ENCODE assay signal across 35 cellular contexts in genomic region chr11:90775573-90776165, GRCh38.
A peak's percentile ranks its signal among the peaks of the same experiment; 100 is the strongest.
DNase-seq lines count a peak whose midpoint lies in the region; ATAC-seq and TF ChIP-seq lines count a peak whose summit lies in the region.
"Had no signal": no experiment of that assay in that cellular context is flagged by ENCODE, and none has a peak within 500 bp of the region (broad histone marks: within the 10 kb centered on the region; RNA-seq: fewer than 3 reads in every experiment).

No MANE protein-coding gene starts in this region.

- no peaks in the 10 kb centered on the region for H3F3A ChIP-seq in GM23338 (replicated peaks; ENCODE audit: low read depth)
- H3F3A ChIP-seq in neural progenitor cell (ENCODE audit: low read depth), result peaks cover 6% of the 10 kb centered on the region

- peaks cover 18% of the 10 kb centered on the region for H3K9me3 Mint-ChIP-seq in GM23338
- H3K9me3 Mint-ChIP-seq in neural progenitor cell, result peaks cover 10% of the 10 kb centered on the region

- H3K27me3 ChIP-seq in GM23338 (ENCODE audit: insufficient read depth) (no peaks in the 10 kb centered on the region), neural progenitor cell (no peaks in the 10 kb centered on the region), tibial nerve (no peaks in the 10 kb centered on the region)
- H3K27me3 ChIP-seq: cardiac muscle cell, esophagus muscularis mucosa, gastrocnemius medialis, pancreas, Peyer's patch, right atrium auricular region, spleen, uterus had no signal

- peaks cover 18% of the 10 kb centered on the region for H3K36me3 Mint-ChIP-seq in GM23338 (ENCODE audit: low read depth)
- H3K36me3 Mint-ChIP-seq in neural progenitor cell, result no peaks in the 10 kb centered on the region
- H3K36me3 Mint-ChIP-seq: activated CD4-positive, alpha-beta memory T cell treated with anti-CD3 and anti-CD28 coated beads for 36 hours; stimulated activated naive B cell treated with anti-CD40 and anti-IgM and Interleukin-4, amounts not matched to agents 10 μg/mL and 1 μg/mL and 100 μg/mL, for 72 hours had no signal

- TF ChIP-seq CTCF in GM23338 (conservative IDR thresholded peaks at IDR 0.05; ENCODE audit: low read depth in 2 of 2) (no peak), neural progenitor cell (IDR thresholded peaks at IDR 0.05) (no peak), tibial nerve (IDR thresholded peaks at IDR 0.05) (no peak)

- H3K36me3 ChIP-seq in GM23338 (ENCODE audit: insufficient read depth) (no peaks in the 10 kb centered on the region), neural progenitor cell (no peaks in the 10 kb centered on the region), tibial nerve (no peaks in the 10 kb centered on the region)
- H3K36me3 ChIP-seq: cardiac muscle cell, esophagus muscularis mucosa, gastrocnemius medialis, pancreas, Peyer's patch, right atrium auricular region, spleen, uterus had no signal

- no peak for TF ChIP-seq POLR2A in tibial nerve (IDR thresholded peaks at IDR 0.05)

- H3K9ac ChIP-seq in neural progenitor cell, result no peak overlapping the region

- H3K27ac ChIP-seq in GM23338 (ENCODE audit: low read depth), result no peak overlapping the region
- H3K27ac ChIP-seq in neural progenitor cell, result no peak overlapping the region
- no peak overlapping the region for H3K27ac ChIP-seq in tibial nerve
- H3K27ac ChIP-seq: C4-2B, cardiac muscle cell, coronary artery, esophagus muscularis mucosa, gastrocnemius medialis, pancreas, Peyer's patch, right atrium auricular region, spleen, uterus had no signal

- H3K27me3 Mint-ChIP-seq in GM23338 (ENCODE audit: insufficient read depth, low read depth, poor library complexity) (peaks cover 10% of the 10 kb centered on the region), neural progenitor cell (ENCODE audit: insufficient read depth, low read depth) (peaks cover 3% of the 10 kb centered on the region)
- H3K27me3 Mint-ChIP-seq: activated CD4-positive, alpha-beta memory T cell treated with anti-CD3 and anti-CD28 coated beads for 36 hours; activated T-helper 17 cell treated with anti-CD3 and anti-CD28 coated beads, Interleukin-2, amount 50 U/mL, for 72 hours; effector memory CD8-positive, alpha-beta T cell; natural killer cell treated with Interleukin-12 subunit alpha and Interleukin-12 subunit beta and Interleukin-15 and Interleukin-18, amount 100 ng/mL, for 72 hours; stimulated activated naive B cell treated with anti-CD40 and anti-IgM and Interleukin-4, amounts not matched to agents 10 μg/mL and 1 μg/mL and 100 μg/mL, for 72 hours had no signal

- H3K4me3 ChIP-seq in GM23338, result no peak overlapping the region
- no peak overlapping the region for H3K4me3 ChIP-seq in neural progenitor cell
- H3K4me3 ChIP-seq in tibial nerve, result no peak overlapping the region
- H3K4me3 ChIP-seq: cardiac muscle cell, coronary artery, esophagus muscularis mucosa, gastrocnemius medialis, pancreas, Peyer's patch, right atrium auricular region, spleen, uterus had no signal

- no peaks in the 10 kb centered on the region for H3K79me2 ChIP-seq in GM23338 (replicated peaks; ENCODE audit: insufficient read depth)
- H3K79me2 ChIP-seq in neural progenitor cell (ENCODE audit: low read depth), result no peaks in the 10 kb centered on the region

- H3K9me2 ChIP-seq in GM23338 (ENCODE audit: insufficient read depth), result peaks cover 6% of the 10 kb centered on the region; the same call in 1 of the 2 replicates

- peaks cover 6% of the 10 kb centered on the region for H3K4me1 Mint-ChIP-seq in GM23338
- H3K4me1 Mint-ChIP-seq in neural progenitor cell, result peaks cover 5% of the 10 kb centered on the region
- H3K4me1 Mint-ChIP-seq: activated T-helper 17 cell treated with anti-CD3 and anti-CD28 coated beads, Interleukin-2, amount 50 U/mL, for 72 hours; stimulated activated naive B cell treated with anti-CD40 and anti-IgM and Interleukin-4, amounts not matched to agents 10 μg/mL and 1 μg/mL and 100 μg/mL, for 72 hours had no signal

- H3K4me3 Mint-ChIP-seq in GM23338 (no peak overlapping the region), neural progenitor cell (peak overlapping the region; percentile 8)
- H3K4me3 Mint-ChIP-seq: activated CD4-positive, alpha-beta memory T cell treated with anti-CD3 and anti-CD28 coated beads for 36 hours; activated T-helper 17 cell treated with anti-CD3 and anti-CD28 coated beads, Interleukin-2, amount 50 U/mL, for 72 hours; effector memory CD8-positive, alpha-beta T cell; natural killer cell treated with Interleukin-12 subunit alpha and Interleukin-12 subunit beta and Interleukin-15 and Interleukin-18, amount 100 ng/mL, for 72 hours; stimulated activated naive B cell treated with anti-CD40 and anti-IgM and Interleukin-4, amounts not matched to agents 10 μg/mL and 1 μg/mL and 100 μg/mL, for 72 hours had no signal

- H3K9me3 ChIP-seq in neural progenitor cell (ENCODE audit: low read depth), result peaks cover 7% of the 10 kb centered on the region
- peaks cover 0 to 7% (median 0%) of the 10 kb centered on the region in 4 donors for H3K9me3 ChIP-seq in tibial nerve
- H3K9me3 ChIP-seq: esophagus muscularis mucosa, gastrocnemius medialis, pancreas, right atrium auricular region, uterus had no signal

- no peak for TF ChIP-seq EP300 in tibial nerve (IDR thresholded peaks at IDR 0.05)

- 79 to 89% methylated on average over 6 of the region's 6 CpGs for WGBS in tibial nerve, 2 donors

- H3K4me2 ChIP-seq in GM23338 (no peak overlapping the region), neural progenitor cell (no peak overlapping the region)

- H3K4me1 ChIP-seq in GM23338 (ENCODE audit: insufficient read depth) (no peaks in the 10 kb centered on the region), neural progenitor cell (peaks cover 4% of the 10 kb centered on the region), tibial nerve (no peaks in the 10 kb centered on the region)
- H3K4me1 ChIP-seq: esophagus muscularis mucosa, gastrocnemius medialis, pancreas, Peyer's patch, right atrium auricular region, spleen, uterus had no signal

- no peak for DNase-seq in GM23338 (ENCODE audit: low spot score)
- DNase-seq in neural progenitor cell (ENCODE audit: low spot score), result no peak
- DNase-seq in tibial nerve (ENCODE audit: low spot score in 2 of 2), result no peak
- DNase-seq: activated CD4-positive, alpha-beta memory T cell treated with anti-CD3 and anti-CD28 coated beads for 36 hours; activated CD8-positive, alpha-beta memory T cell treated with anti-CD3 and anti-CD28 coated beads, Interleukin-2, amount 50 U/mL, for 48 hours; Calu3; effector memory CD8-positive, alpha-beta T cell; gastrocnemius medialis; GOT3; KG1; MM.1S; NCI-H1436 treated with DMSO at 0.1 percent for 48 hours; NK-92 treated with Interleukin-12 subunit alpha and Interleukin-12 subunit beta, amount 100 ng/mL, for 24 hours; Peyer's patch; SIG-M5; spleen; stimulated activated CD4-positive, alpha-beta T cell treated with anti-CD3 and anti-CD28 coated beads, Interleukin-4, amount 100 ng/mL, for 1 hour; stimulated activated naive B cell treated with anti-CD40 and anti-IgM and Interleukin-4, amounts not matched to agents 10 μg/mL and 1 μg/mL and 100 μg/mL, for 72 hours; SW 1271; T1000; uterus had no signal

- H4K20me1 ChIP-seq in GM23338 (replicated peaks; ENCODE audit: insufficient read depth), result no peaks in the 10 kb centered on the region
- H4K20me1 ChIP-seq in neural progenitor cell (ENCODE audit: low read depth), result no peaks in the 10 kb centered on the region

- ATAC-seq in GM18909 (IDR thresholded peaks at IDR 0.05; ENCODE audit: poor library complexity, unreplicated experiment) (peak; percentile 79), GM23338 (no peak), HG03175 (IDR thresholded peaks at IDR 0.05; ENCODE audit: unreplicated experiment) (peak; percentile 46), HG02852 (IDR thresholded peaks at IDR 0.05; ENCODE audit: unreplicated experiment) (no peak), GM18517 (IDR thresholded peaks at IDR 0.05; ENCODE audit: unreplicated experiment) (no peak)
- ATAC-seq: activated CD4-positive, CD25-positive, alpha-beta regulatory T cell treated with anti-CD3 and anti-CD28 coated beads, Interleukin-2, amount 50 U/mL, for 24 hours; activated naive CD4-positive, alpha-beta T cell treated with anti-CD3 and anti-CD28 coated beads, Interleukin-2, amount 50 U/mL, for 72 hours; activated T-helper 17 cell treated with anti-CD3 and anti-CD28 coated beads, Interleukin-2, amount 50 U/mL, for 72 hours; effector memory CD8-positive, alpha-beta T cell; gastrocnemius medialis; natural killer cell treated with Interleukin-12 subunit alpha and Interleukin-12 subunit beta and Interleukin-15 and Interleukin-18, amount 100 ng/mL, for 72 hours; pancreas had no signal

- no peak overlapping the region for H3K27ac Mint-ChIP-seq in GM23338
- no peak overlapping the region for H3K27ac Mint-ChIP-seq in neural progenitor cell
- H3K27ac Mint-ChIP-seq: activated CD4-positive, alpha-beta memory T cell treated with anti-CD3 and anti-CD28 coated beads for 36 hours; activated naive CD4-positive, alpha-beta T cell treated with anti-CD3 and anti-CD28 coated beads, Interleukin-2, amount 50 U/mL, for 72 hours; activated T-helper 17 cell treated with anti-CD3 and anti-CD28 coated beads, Interleukin-2, amount 50 U/mL, for 72 hours; effector memory CD8-positive, alpha-beta T cell; natural killer cell treated with Interleukin-12 subunit alpha and Interleukin-12 subunit beta and Interleukin-15 and Interleukin-18, amount 100 ng/mL, for 72 hours; stimulated activated naive B cell treated with anti-CD40 and anti-IgM and Interleukin-4, amounts not matched to agents 10 μg/mL and 1 μg/mL and 100 μg/mL, for 72 hours had no signal

- H2AFZ ChIP-seq in GM23338 (peak overlapping the region; percentile 81; the same call in 1 of the 2 replicates), neural progenitor cell (replicated peaks) (no peak overlapping the region)

TF ChIP-seq in GM23338, 12 proteins besides CTCF, POLR2A, EP300 and RAD21 (continues in another document):
- TF ChIP-seq STAT1 (IDR thresholded peaks at IDR 0.05; ENCODE audit: unreplicated experiment) (no peak), JUNB (IDR thresholded peaks at IDR 0.05; ENCODE audit: unreplicated experiment) (no peak), ETS1 (IDR thresholded peaks at IDR 0.05) (no peak)

Comparison
In these comparisons a context has a peak if more than half of its experiments do, and no peak if none do; other contexts are left out.
1. ATAC-seq: peak in GM18909 (single experiment) and HG03175 (single experiment); none in GM23338 (single experiment), HG02852 (single experiment) and GM18517 (single experiment).